ENCODE assay signal across 11 cellular contexts in genomic region chr9:77647267-77647658, GRCh38. TPM values are rescaled to one million over a fixed set of nuclear protein-coding genes. Genes with fewer than 3 reads are reported as not detected.
DNase-seq lines count a peak whose midpoint lies in the region; ATAC-seq and TF ChIP-seq lines count a peak whose summit lies in the region.
"Had no signal": no experiment of that assay in that cellular context is flagged by ENCODE, and none has a peak within 500 bp of the region (broad histone marks: within the 10 kb centered on the region; RNA-seq: fewer than 3 reads in every experiment).

No MANE protein-coding gene starts in this region.

- intact Hi-C loops in activated T-helper 2 cell treated with anti-CD3 and anti-CD28 coated beads, Interferon-gamma antibody, Interleukin-2, Interleukin-4, amounts not matched to agents 10 μg/mL and 5 μg/mL and 100 μg/mL, durations not matched to agents 14 hours and 24 hours and 36 hours (cut with micrococcal nuclease), result loop anchor here (10.0 kb wide), 1 partner anchor 192 kb away; no protein-coding TSS in a partner anchor
- intact Hi-C loops in right cardiac atrium (cut with DNase I), result loop anchor here in 1 of 4 donors (10.0 kb wide), 1 partner anchor 52 kb away; no protein-coding TSS in a partner anchor

- H3K4me1 ChIP-seq in right cardiac atrium (ENCODE audit: control insufficient read depth, insufficient read depth, low read length), result no peaks in the 10 kb centered on the region

- no peak for ATAC-seq in right cardiac atrium

- DNase-seq in GM06990 (ENCODE audit: extremely low read depth, insufficient read length) (peak; percentile 8), right cardiac atrium (no peak), retinal pigment epithelial cell (ENCODE audit: low read depth) (no peak), SIG-M5 (lab: John Stamatoyannopoulos, UW) (no peak), NCI-H748 treated with DMSO at 0.1 percent for 48 hours (lab: John Stamatoyannopoulos, UW) (no peak), NCI-H1105 treated with DMSO at 0.1 percent for 48 hours (lab: John Stamatoyannopoulos, UW) (no peak)
- no peak for DNase-seq in activated T-helper 2 cell treated with anti-CD3 and anti-CD28 coated beads, Interferon-gamma antibody, Interleukin-2, Interleukin-4, amounts not matched to agents 10 μg/mL and 5 μg/mL and 100 μg/mL, durations not matched to agents 14 hours and 24 hours and 36 hours (ENCODE audit: low spot score)
- DNase-seq in activated CD4-positive, CD25-positive, alpha-beta regulatory T cell (lab: John Stamatoyannopoulos, UW), result no peak
- DNase-seq: stimulated activated CD4-positive, alpha-beta T cell treated with anti-CD3 and anti-CD28 coated beads, Interleukin-4, amount 100 ng/mL, for 4 hours had no signal

- no peaks in the 10 kb centered on the region for H3K36me3 Mint-ChIP-seq in activated T-helper 2 cell treated with anti-CD3 and anti-CD28 coated beads, Interferon-gamma antibody, Interleukin-2, Interleukin-4, amounts not matched to agents 10 μg/mL and 5 μg/mL and 100 μg/mL, durations not matched to agents 14 hours and 24 hours and 36 hours (ENCODE audit: low read depth)
- H3K36me3 Mint-ChIP-seq: memory B cell had no signal

- H3K4me3 Mint-ChIP-seq in activated T-helper 2 cell treated with anti-CD3 and anti-CD28 coated beads, Interferon-gamma antibody, Interleukin-2, Interleukin-4, amounts not matched to agents 10 μg/mL and 5 μg/mL and 100 μg/mL, durations not matched to agents 14 hours and 24 hours and 36 hours (ENCODE audit: low read depth), result peak overlapping the region; percentile 23
- H3K4me3 Mint-ChIP-seq: memory B cell had no signal

- WGBS in right cardiac atrium, result 39% methylated on average over 23 of the region's 23 CpGs

- no peak overlapping the region for H3K27ac ChIP-seq in right cardiac atrium (ENCODE audit: low read length)
- H3K27ac ChIP-seq: SK-N-MC had no signal

- H3K27ac Mint-ChIP-seq in activated T-helper 2 cell treated with anti-CD3 and anti-CD28 coated beads, Interferon-gamma antibody, Interleukin-2, Interleukin-4, amounts not matched to agents 10 μg/mL and 5 μg/mL and 100 μg/mL, durations not matched to agents 14 hours and 24 hours and 36 hours, result no peak overlapping the region
- H3K27ac Mint-ChIP-seq: memory B cell had no signal

- H3K9me3 Mint-ChIP-seq in activated T-helper 2 cell treated with anti-CD3 and anti-CD28 coated beads, Interferon-gamma antibody, Interleukin-2, Interleukin-4, amounts not matched to agents 10 μg/mL and 5 μg/mL and 100 μg/mL, durations not matched to agents 14 hours and 24 hours and 36 hours, result no peaks in the 10 kb centered on the region
- H3K9me3 Mint-ChIP-seq: memory B cell had no signal

- no peaks in the 10 kb centered on the region for H3K9me3 ChIP-seq in right cardiac atrium (ENCODE audit: control insufficient read depth, low read length)

- no peak for TF ChIP-seq CTCF in GM06990 (IDR thresholded peaks at IDR 0.05; ENCODE audit: insufficient read depth, low read length, poor library complexity, severe bottlenecking)
- TF ChIP-seq CTCF in retinal pigment epithelial cell (conservative IDR thresholded peaks at IDR 0.05; ENCODE audit: low read depth, low read length), result no peak

- H3K4me3 ChIP-seq in GM06990 (replicated peaks; ENCODE audit: low read depth, low read length) (no peak overlapping the region), right cardiac atrium (ENCODE audit: low read length) (peak overlapping the region; percentile 55), retinal pigment epithelial cell (ENCODE audit: low read length) (peak overlapping the region; percentile 56)
- H3K4me3 ChIP-seq: SK-N-MC had no signal

- peaks cover 7% of the 10 kb centered on the region for H3K4me1 Mint-ChIP-seq in activated T-helper 2 cell treated with anti-CD3 and anti-CD28 coated beads, Interferon-gamma antibody, Interleukin-2, Interleukin-4, amounts not matched to agents 10 μg/mL and 5 μg/mL and 100 μg/mL, durations not matched to agents 14 hours and 24 hours and 36 hours (ENCODE audit: low read depth)

- no peaks in the 10 kb centered on the region; the same call in 1 of the 2 replicates for H3K27me3 ChIP-seq in GM06990 (replicated peaks; ENCODE audit: control insufficient read depth, insufficient read depth, low read length)
- no peaks in the 10 kb centered on the region for H3K27me3 ChIP-seq in right cardiac atrium (ENCODE audit: control insufficient read depth, insufficient read depth)

- no peaks in the 10 kb centered on the region for H3K36me3 ChIP-seq in GM06990 (ENCODE audit: control insufficient read depth, insufficient read depth, low read length)

- H3K27me3 Mint-ChIP-seq in activated T-helper 2 cell treated with anti-CD3 and anti-CD28 coated beads, Interferon-gamma antibody, Interleukin-2, Interleukin-4, amounts not matched to agents 10 μg/mL and 5 μg/mL and 100 μg/mL, durations not matched to agents 14 hours and 24 hours and 36 hours (ENCODE audit: low read depth), result peaks cover 55% of the 10 kb centered on the region

RNA-seq across cellular contexts. Expression of gene GNA14, which starts 0.9 kb away (rescaled TPM):
- 0.09 TPM in 2 replicates for total RNA-seq in activated T-helper 2 cell treated with anti-CD3 and anti-CD28 coated beads, Interferon-gamma antibody, Interleukin-2, Interleukin-4, amounts not matched to agents 10 μg/mL and 5 μg/mL and 100 μg/mL, durations not matched to agents 14 hours and 24 hours and 36 hours
- total RNA-seq in right cardiac atrium, result 1 to 10 TPM; 4.0 to 5.2 (median 4.4) TPM
- 2.5 TPM for polyA plus RNA-seq in right cardiac atrium
